ENCODE assay signal across 14 cellular contexts in genomic region chr6:150752409-150752808, GRCh38.
"Had no signal": no experiment of that assay in that cellular context is flagged by ENCODE, and none has a peak within 500 bp of the region (broad histone marks: within the 10 kb centered on the region; RNA-seq: fewer than 3 reads in every experiment).

No MANE protein-coding gene starts in this region.

- DNase-seq: activated naive CD4-positive, alpha-beta T cell; activated T-cell treated with anti-CD3 and anti-CD28 coated beads for 4 hours; anterior cingulate cortex; dermis blood vessel endothelial cell; erythroblast; hippocampal formation; left lung; natural killer cell; ovary; sigmoid colon; stimulated activated CD4-positive, alpha-beta T cell treated with anti-CD3 and anti-CD28 coated beads, Interleukin-1b, Interleukin-23, amount 100 ng/mL, for 48 hours had no signal

- H3K4me3 ChIP-seq: left lung, ovary, sigmoid colon, thoracic aorta had no signal

- H3K27ac ChIP-seq: left lung, ovary, sigmoid colon, thoracic aorta had no signal

- H3K27me3 ChIP-seq: left lung, ovary, sigmoid colon had no signal

- ATAC-seq: activated CD4-positive, CD25-positive, alpha-beta regulatory T cell treated with anti-CD3 and anti-CD28 coated beads, Interleukin-2, amount 50 U/mL, for 24 hours; natural killer cell had no signal

- H3K27ac Mint-ChIP-seq: natural killer cell; T-helper 2 cell treated with Interferon-gamma antibody and Interleukin-4, amounts not matched to agents 5 μg/mL and 100 μg/mL, for 36 hours had no signal

- H3K9me3 Mint-ChIP-seq: natural killer cell; T-helper 2 cell treated with Interferon-gamma antibody and Interleukin-4, amounts not matched to agents 5 μg/mL and 100 μg/mL, for 36 hours had no signal

- H3K9me3 ChIP-seq: left lung, ovary, sigmoid colon, thoracic aorta had no signal

- H3K4me3 Mint-ChIP-seq: natural killer cell; T-helper 2 cell treated with Interferon-gamma antibody and Interleukin-4, amounts not matched to agents 5 μg/mL and 100 μg/mL, for 36 hours had no signal

- H3K4me1 ChIP-seq: left lung had no signal

- H3K36me3 ChIP-seq: left lung, ovary, sigmoid colon, thoracic aorta had no signal

- H3K36me3 Mint-ChIP-seq: natural killer cell had no signal
